In genomic region chr16:24980077-24980793, GRCh38 we compare ENCODE assay signal across 10 cellular contexts. TPM values are rescaled to one million over a fixed set of nuclear protein-coding genes. Genes with fewer than 3 reads are reported as not detected.
DNase-seq lines count a peak whose midpoint lies in the region; ATAC-seq, FAIRE-seq and TF ChIP-seq lines count a peak whose summit lies in the region.
"Had no signal": no experiment of that assay in that cellular context is flagged by ENCODE, and none has a peak within 500 bp of the region (broad histone marks: within the 10 kb centered on the region; RNA-seq: fewer than 3 reads in every experiment).

No MANE protein-coding gene starts in this region.

- FAIRE-seq in bronchial epithelial cell (lab: Jason Lieb, UNC), result no peak
- FAIRE-seq: colon, K562 had no signal

- ATAC-seq in GM18907 (IDR thresholded peaks at IDR 0.05; ENCODE audit: unreplicated experiment) (peak; percentile 60), HG02885 (IDR thresholded peaks at IDR 0.05; ENCODE audit: poor library complexity, unreplicated experiment) (peak; percentile 69)
- ATAC-seq: K562 had no signal

- H3K36me3 ChIP-seq in bronchial epithelial cell (ENCODE audit: control insufficient read depth, insufficient read depth, low read length), result peaks cover 2% of the 10 kb centered on the region
- peaks cover 2% of the 10 kb centered on the region for H3K36me3 ChIP-seq in H7 (replicated peaks; ENCODE audit: control insufficient read depth, insufficient read depth, low read length)

- no peak for TF ChIP-seq CTCF in bronchial epithelial cell (IDR thresholded peaks at IDR 0.05; ENCODE audit: insufficient read depth, low read length, severe bottlenecking)

- H3K27me3 ChIP-seq in bronchial epithelial cell (ENCODE audit: control insufficient read depth, insufficient read depth, low read length) (no peaks in the 10 kb centered on the region), H7 (ENCODE audit: control insufficient read depth, insufficient read depth, low read length) (no peaks in the 10 kb centered on the region)

- no peak overlapping the region for H3K4me3 ChIP-seq in bronchial epithelial cell (ENCODE audit: low read depth, low read length)
- no peak overlapping the region for H3K4me3 ChIP-seq in H7 (ENCODE audit: insufficient read depth, low read depth, low read length)
- H3K4me3 ChIP-seq: K562 had no signal

- DNase-seq in bronchial epithelial cell (ENCODE audit: low read depth) (peak; percentile 48), DMS153 treated with DMSO at 0.1 percent for 48 hours (lab: John Stamatoyannopoulos, UW; ENCODE audit: unreplicated experiment) (no peak), H7 (no peak), NCI-H2029 treated with DMSO at 0.1 percent for 48 hours (lab: John Stamatoyannopoulos, UW) (no peak), NCI-H1048 (lab: John Stamatoyannopoulos, UW) (no peak)
- peak; percentile 11 to 12 for DNase-seq in stimulated activated CD4-positive, alpha-beta T cell treated with anti-CD3 and anti-CD28 coated beads, Interleukin-4, amount 100 ng/mL, for 48 hours (ENCODE audit: low read depth in 2 of 2)

RNA-seq across cellular contexts. Expression of gene ARHGAP17, which starts 34.9 kb away (rescaled TPM):
- total RNA-seq in bronchial epithelial cell, result 3.7 and 8.1 TPM in 2 replicates
- 31.3 and 33.3 TPM in 2 replicates for total RNA-seq in H7 (2014; rRNA removed; shearing (Covaris generic))

Comparison
In these comparisons a context has a peak if more than half of its experiments do, and no peak if none do; other contexts are left out.
1. DNase-seq: peak in bronchial epithelial cell (single experiment) and stimulated activated CD4-positive, alpha-beta T cell treated with anti-CD3 and anti-CD28 coated beads, Interleukin-4, amount 100 ng/mL, for 48 hours (2 of 2); none in DMS153 treated with DMSO at 0.1 percent for 48 hours (single experiment), H7 (single experiment), NCI-H2029 treated with DMSO at 0.1 percent for 48 hours (single experiment) and NCI-H1048 (single experiment).